In genomic region chr6:47309326-47310130, GRCh38 we compare ENCODE assay signal across 8 cellular contexts. TPM values are rescaled to one million over a fixed set of nuclear protein-coding genes. Genes with fewer than 3 reads are reported as not detected.
DNase-seq lines count a peak whose midpoint lies in the region; ATAC-seq, FAIRE-seq and TF ChIP-seq lines count a peak whose summit lies in the region.

TNFRSF21 (minus strand) TSS chr6:47309905; CDS start chr6:47309511, 394 bp downstream.

- FAIRE-seq in islet of Langerhans (lab: Jason Lieb, UNC), result peak; percentile 24

- DNase-seq in AG04450 (ENCODE audit: low read depth, low spot score) (peak; percentile 68), NCI-H2196 (lab: John Stamatoyannopoulos, UW; ENCODE audit: unreplicated experiment) (peak; percentile 94), activated B cell treated with CpG ODN at 0.5 μM for 24 hours (peak; percentile 67), cerebellar cortex (ENCODE audit: low spot score) (peak; percentile 94)
- DNase-seq in stimulated activated CD4-positive, alpha-beta T cell treated with anti-CD3 and anti-CD28 coated beads, Interleukin-12 subunit alpha, Interleukin-12 subunit beta, amount 100 ng/mL, for 4 hours, result peak; percentile 73

- H3K4me3 ChIP-seq in AG04450 (ENCODE audit: low read depth, low read length), result peak within 1 kb of the TSS; percentile 95

- TF ChIP-seq CTCF in AG04450 (IDR thresholded peaks at IDR 0.05; ENCODE audit: low read depth, low read length) (peak; percentile 98), activated B cell treated with CpG ODN at 0.5 μM for 24 hours (IDR thresholded peaks at IDR 0.05) (no peak)

- intact Hi-C loops in activated B cell treated with CpG ODN at 0.5 μM for 24 hours (cut with micrococcal nuclease), result loop anchor here (1.0 to 2.0 kb wide), 4 partner anchors 67 to 891 kb away; no protein-coding TSS in a partner anchor

- no peaks in the 10 kb centered on the region for H3K9me3 Mint-ChIP-seq in activated B cell treated with CpG ODN at 0.5 μM for 24 hours

- peaks cover 20% of the 10 kb centered on the region for H3K27me3 ChIP-seq in AG04450 (ENCODE audit: control insufficient read depth, insufficient read depth, low read length)

- no peaks in the 10 kb centered on the region for H3K36me3 Mint-ChIP-seq in activated B cell treated with CpG ODN at 0.5 μM for 24 hours (ENCODE audit: low read depth)

- CTCF ChIA-PET in AG04450 (lab: Charles Lee) (interaction anchor here (0.6 to 9.9 kb wide), 25 partner anchors 9 to 470 kb away, joined by 3 to 210 read pairs (median 4); no protein-coding TSS in a partner anchor), activated B cell treated with CpG ODN at 0.5 μM for 24 hours (lab: Charles Lee) (interaction anchor here (0.6 to 3.7 kb wide), 5 partner anchors 11 to 216 kb away, joined by 3 to 31 read pairs (median 4); no protein-coding TSS in a partner anchor)

- POLR2A ChIA-PET in AG04450 (lab: Yijun Ruan, JAX), result interaction anchor here (1.0 kb wide), 1 partner anchor 212 kb away, joined by 3 read pairs; no protein-coding TSS in a partner anchor
- POLR2A ChIA-PET in activated B cell treated with CpG ODN at 0.5 μM for 24 hours (lab: Charles Lee), result interaction anchor here (0.7 kb wide), 1 partner anchor 168 kb away, joined by 8 read pairs; the partner anchor contains the start of gene CD2AP

- H3K27me3 Mint-ChIP-seq in activated B cell treated with CpG ODN at 0.5 μM for 24 hours, result peaks cover 33% of the 10 kb centered on the region

- no peak within 1 kb of the TSS for H3K27ac ChIP-seq in AG04450 (ENCODE audit: low read depth, low read length)

- peak within 1 kb of the TSS; percentile 83 for H3K4me3 Mint-ChIP-seq in activated B cell treated with CpG ODN at 0.5 μM for 24 hours

- peak; percentile 99 for ATAC-seq in GM18868 (IDR thresholded peaks at IDR 0.05; ENCODE audit: unreplicated experiment)
- peak; percentile 99 for ATAC-seq in HG03108 (IDR thresholded peaks at IDR 0.05; ENCODE audit: unreplicated experiment)
- peak; percentile 96 for ATAC-seq in activated B cell treated with CpG ODN at 0.5 μM for 24 hours (ENCODE audit: low read depth)

- no peaks in the 10 kb centered on the region for H3K9me3 ChIP-seq in AG04450 (ENCODE audit: control insufficient read depth, insufficient read depth, low read length)

- no peak within 1 kb of the TSS for H3K27ac Mint-ChIP-seq in activated B cell treated with CpG ODN at 0.5 μM for 24 hours

- peaks cover 12% of the 10 kb centered on the region for H3K4me1 Mint-ChIP-seq in activated B cell treated with CpG ODN at 0.5 μM for 24 hours

RNA-seq across cellular contexts. Expression of gene TNFRSF21, which starts in this region (rescaled TPM):
- polyA plus RNA-seq in AG04450 (2011; rRNA removed), result 21.7 and 23.8 TPM in 2 replicates
- polyA minus RNA-seq in AG04450 (2011; rRNA and poly(A)+ RNA removed), result 31.1 and 34.9 TPM in 2 replicates
- total RNA-seq in activated B cell treated with CpG ODN at 0.5 μM for 24 hours, result 1.0 and 1.1 TPM in 2 replicates
